32 cellular contexts compared by ENCODE assay signal in genomic region chr21:20572582-20572981, GRCh38.
"Had no signal": no experiment of that assay in that cellular context is flagged by ENCODE, and none has a peak within 500 bp of the region (broad histone marks: within the 10 kb centered on the region; RNA-seq: fewer than 3 reads in every experiment).

No MANE protein-coding gene starts in this region.

- FAIRE-seq: astrocyte had no signal

- H3K4me1 ChIP-seq: adrenal gland, body of pancreas, breast epithelium had no signal

- H3K27me3 ChIP-seq: adrenal gland, body of pancreas, brain microvascular endothelial cell, breast epithelium had no signal

- ATAC-seq: activated CD8-positive, alpha-beta T cell treated with anti-CD3 and anti-CD28 coated beads for 36 hours; activated naive CD4-positive, alpha-beta T cell treated with anti-CD3 and anti-CD28 coated beads, Interleukin-2, amount 50 U/mL, for 72 hours; activated T-cell treated with anti-CD3 and anti-CD28 coated beads, Interleukin-2, amount 50 U/mL, for 4 hours; activated T-cell treated with anti-CD3 and anti-CD28 coated beads, Interleukin-2, amount 50 U/mL, for 72 hours; activated T-helper 17 cell treated with anti-CD3 and anti-CD28 coated beads, Interleukin-2, amount 50 U/mL, for 72 hours; body of pancreas had no signal

- DNase-seq: activated B cell treated with CpG ODN at 0.5 μM for 24 hours; activated CD4-positive, alpha-beta memory T cell treated with anti-CD3 and anti-CD28 coated beads for 36 hours; activated CD4-positive, alpha-beta T cell treated with anti-CD3 and anti-CD28 coated beads for 4 hours; activated CD4-positive, alpha-beta T cell treated with anti-CD3 and anti-CD28 coated beads, Interleukin-2, amount 10 ng/mL, durations not matched to agents 24 days and 14 days; activated CD4-positive, alpha-beta T cell treated with anti-CD3 and anti-CD28 coated beads, Interleukin-2, amount 50 U/mL, for 1 hour; activated CD4-positive, alpha-beta T cell treated with anti-CD3 and anti-CD28 coated beads, Interleukin-2, amount 50 U/mL, for 4 hours; activated CD4-positive, CD25-positive, alpha-beta regulatory T cell treated with anti-CD3 and anti-CD28 coated beads, Interleukin-2, amount 50 U/mL, for 72 hours; activated CD8-positive, alpha-beta memory T cell treated with anti-CD3 and anti-CD28 coated beads, Interleukin-2, amount 50 U/mL, for 4 hours; activated CD8-positive, alpha-beta T cell treated with anti-CD3 and anti-CD28 coated beads for 36 hours; activated effector memory CD4-positive, alpha-beta T cell treated with anti-CD3 and anti-CD28 coated beads, Interleukin-2, amount 50 U/mL, for 16 hours; activated gamma-delta T cell treated with Interleukin-2 at 50 U/mL for 16 hours; activated naive CD4-positive, alpha-beta T cell; activated naive CD4-positive, alpha-beta T cell treated with anti-CD3 and anti-CD28 coated beads for 36 hours; activated naive CD4-positive, alpha-beta T cell treated with anti-CD3 and anti-CD28 coated beads, Interleukin-2, amount 50 U/mL, for 16 hours; activated naive CD8-positive, alpha-beta T cell treated with anti-CD3 and anti-CD28 coated beads for 36 hours; activated T-cell treated with anti-CD3 and anti-CD28 coated beads for 4 hours; activated T-cell treated with anti-CD3 and anti-CD28 coated beads, Interleukin-2, amount 50 U/mL, for 1 hour; activated T-cell treated with anti-CD3 and anti-CD28 coated beads, Interleukin-2, amount 50 U/mL, for 4 hours; activated T-cell treated with anti-CD3 and anti-CD28 coated beads, Interleukin-2, amount 50 U/mL, for 72 hours; adrenal gland; amniotic stem cell; aorta; body of pancreas; brain microvascular endothelial cell; cerebellar nuclear complex; T-helper 2 cell; T-helper 9 cell had no signal

- H3K4me3 ChIP-seq: adrenal gland, body of pancreas, breast epithelium had no signal

- H3K27ac ChIP-seq: adrenal gland, body of pancreas, brain microvascular endothelial cell, breast epithelium, VCaP had no signal

- H3K36me3 ChIP-seq: adrenal gland, brain microvascular endothelial cell, breast epithelium had no signal

- H3K9me3 ChIP-seq: body of pancreas, breast epithelium had no signal
